In the genomic region with DNA sequence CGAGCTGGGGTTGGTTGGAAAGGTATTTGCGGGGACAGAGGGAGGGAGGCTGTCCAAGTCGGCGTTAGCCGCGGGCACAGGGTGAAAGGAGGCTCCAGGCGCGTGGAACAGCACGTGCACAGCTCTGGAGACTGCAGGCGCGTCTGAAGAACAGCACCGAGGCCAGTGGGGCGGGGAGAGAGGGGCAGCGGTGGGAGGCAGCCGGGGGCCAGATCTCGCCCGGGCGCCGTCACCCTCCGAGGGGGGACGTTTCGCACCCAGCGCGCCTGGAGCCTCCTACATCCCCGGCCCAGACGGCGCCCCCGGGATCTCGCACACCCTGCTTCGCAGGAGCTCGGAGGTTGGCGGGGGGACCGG, we compare ENCODE assay signal across 8 cellular contexts.
A peak's percentile ranks its signal among the peaks of the same experiment; 100 is the strongest.
DNase-seq lines count a peak whose midpoint lies in the region; TF ChIP-seq lines count a peak whose summit lies in the region.

No MANE protein-coding gene starts in this region.

- no peak for TF ChIP-seq CTCF in neutrophil (IDR thresholded peaks at IDR 0.05)

- H3K9ac ChIP-seq in HUES48 (ENCODE audit: low read depth, low read length) = no peak overlapping the region

- in situ Hi-C loops in G401 (cut with HindIII; ENCODE audit: low sequenced_read_pairs) = no loop called here
- in situ Hi-C loops in ACHN (cut with HindIII; ENCODE audit: low pct_ligation_motif_present, low pct_unique_long_range_greater_than_20kb, low sequenced_read_pairs) = no loop called here

- peaks cover 11% of the 10 kb centered on the region for H3K36me3 Mint-ChIP-seq in dendritic cell treated with granulocyte-macrophage colony-stimulating factor and Interleukin-4, amounts not matched to agents 40 ng/mL and 50 ng/mL, for 4 days (ENCODE audit: low read depth)

- H3K36me3 ChIP-seq in HUES48 (ENCODE audit: control insufficient read depth, insufficient read depth, low read length) = no peaks in the 10 kb centered on the region
- H3K36me3 ChIP-seq in neutrophil = peaks cover 4% of the 10 kb centered on the region

- H3K4me3 Mint-ChIP-seq in dendritic cell treated with granulocyte-macrophage colony-stimulating factor and Interleukin-4, amounts not matched to agents 40 ng/mL and 50 ng/mL, for 4 days = peak overlapping the region; percentile 83

- no peaks in the 10 kb centered on the region for H3K9me3 ChIP-seq in HUES48 (ENCODE audit: control insufficient read depth, insufficient read depth, low read length)
- H3K9me3 ChIP-seq in neutrophil = no peaks in the 10 kb centered on the region

- peaks cover 67% of the 10 kb centered on the region for H3K27me3 Mint-ChIP-seq in dendritic cell treated with granulocyte-macrophage colony-stimulating factor and Interleukin-4, amounts not matched to agents 40 ng/mL and 50 ng/mL, for 4 days

- peaks cover 46% of the 10 kb centered on the region for H3K4me1 Mint-ChIP-seq in dendritic cell treated with granulocyte-macrophage colony-stimulating factor and Interleukin-4, amounts not matched to agents 40 ng/mL and 50 ng/mL, for 4 days (ENCODE audit: low read depth)

- H3K27ac ChIP-seq in HUES48 (ENCODE audit: low read depth, low read length) (no peak overlapping the region), neutrophil (peak overlapping the region; percentile 88)

- H3K4me3 ChIP-seq in HUES48 (ENCODE audit: low read depth, low read length) (peak overlapping the region; percentile 62), neutrophil (ENCODE audit: low read depth in 1 of 2, low read length in 1 of 2) (peak overlapping the region; percentile 82 to 87)

- H3K9me3 Mint-ChIP-seq in dendritic cell treated with granulocyte-macrophage colony-stimulating factor and Interleukin-4, amounts not matched to agents 40 ng/mL and 50 ng/mL, for 4 days = no peaks in the 10 kb centered on the region

- H3K27ac Mint-ChIP-seq in dendritic cell treated with granulocyte-macrophage colony-stimulating factor and Interleukin-4, amounts not matched to agents 40 ng/mL and 50 ng/mL, for 4 days = peak overlapping the region; percentile 68

- peaks cover 12% of the 10 kb centered on the region; the same call in 1 of the 2 replicates for H3K4me1 ChIP-seq in HUES48 (ENCODE audit: control insufficient read depth, insufficient read depth, low read length)
- H3K4me1 ChIP-seq in neutrophil (ENCODE audit: control insufficient read depth in 1 of 2, insufficient read depth in 1 of 2, low read depth in 1 of 2, low read length in 1 of 2) = peaks cover 57 to 63% of the 10 kb centered on the region in 2 experiments

- intact Hi-C loops in dendritic cell treated with granulocyte-macrophage colony-stimulating factor and Interleukin-4, amounts not matched to agents 40 ng/mL and 50 ng/mL, for 4 days (cut with micrococcal nuclease) = no loop called here

- peak; percentile 22 for TF ChIP-seq POLR2A in GM18526 (IDR thresholded peaks at IDR 0.05; ENCODE audit: extremely low read depth, insufficient read length)

- DNase-seq in G401 (ENCODE audit: low spot score) (no peak), ACHN (no peak), NCI-H446 treated with DMSO at 0.1 percent for 48 hours (lab: John Stamatoyannopoulos, UW) (no peak)
- no peak for DNase-seq in stimulated activated CD4-positive, alpha-beta T cell treated with anti-CD3 and anti-CD28 coated beads, Interleukin-4, amount 100 ng/mL, for 1 hour

- H3K27me3 ChIP-seq in HUES48 (ENCODE audit: control insufficient read depth, insufficient read depth, low read length) = peaks cover 30% of the 10 kb centered on the region
- H3K27me3 ChIP-seq in neutrophil = peaks cover 38% of the 10 kb centered on the region
